Comparison of ENCODE assay signal across 17 cellular contexts in genomic region chr3:14565791-14566588, GRCh38. TPM values are rescaled to one million over a fixed set of nuclear protein-coding genes. Genes with fewer than 3 reads are reported as not detected.
DNase-seq lines count a peak whose midpoint lies in the region; ATAC-seq, FAIRE-seq and TF ChIP-seq lines count a peak whose summit lies in the region.
"Had no signal": no experiment of that assay in that cellular context is flagged by ENCODE, and none has a peak within 500 bp of the region (broad histone marks: within the 10 kb centered on the region; RNA-seq: fewer than 3 reads in every experiment).

No MANE protein-coding gene starts in this region.

- H3K9me3 Mint-ChIP-seq in activated naive CD4-positive, alpha-beta T cell treated with anti-CD3 and anti-CD28 coated beads, Interleukin-2, amount 50 U/mL, for 72 hours, result no peaks in the 10 kb centered on the region
- H3K9me3 Mint-ChIP-seq: activated T-cell treated with anti-CD3 and anti-CD28 coated beads, Interleukin-2, amount 50 U/mL, for 24 hours; T-helper 1 cell treated with Interleukin-12 subunit alpha and Interleukin-12 subunit beta and Interleukin-4 antibody, amounts not matched to agents 30 μg/mL and 1 μg/mL, for 36 hours had no signal

- no peak overlapping the region for H3K4me2 ChIP-seq in mesendoderm (ENCODE audit: low read length)

- no peak for TF ChIP-seq CTCF in fibroblast of villous mesenchyme (IDR thresholded peaks at IDR 0.05; ENCODE audit: insufficient read depth, low read depth, low read length)

- no peaks in the 10 kb centered on the region for H3K4me1 ChIP-seq in mesendoderm (ENCODE audit: control insufficient read depth, low read depth, low read length)
- H3K4me1 ChIP-seq: left ventricle myocardium inferior, transverse colon had no signal

- no peak overlapping the region for H3K18ac ChIP-seq in mesendoderm (ENCODE audit: low read length)

- no peak overlapping the region for H4K5ac ChIP-seq in mesendoderm (ENCODE audit: low read length)

- no CpG with 5 or more reads among the region's 13 CpGs for WGBS in mesendoderm (ENCODE audit: extremely low coverage, insufficient coverage, low lambda C conversion rate)

- no peak overlapping the region for H3K56ac ChIP-seq in mesendoderm (ENCODE audit: low read length)

- peak in 1 of 2 donors; percentile 78 for ATAC-seq in activated naive CD4-positive, alpha-beta T cell treated with anti-CD3 and anti-CD28 coated beads, Interleukin-2, amount 50 U/mL, for 72 hours
- ATAC-seq in SK-N-SH treated with all-trans-retinoic acid at 6 μM for 48 hours, result peak; percentile 32

- peak overlapping the region; percentile 28 to 55 for H3K27ac Mint-ChIP-seq in activated naive CD4-positive, alpha-beta T cell treated with anti-CD3 and anti-CD28 coated beads, Interleukin-2, amount 50 U/mL, for 72 hours
- H3K27ac Mint-ChIP-seq: activated T-cell treated with anti-CD3 and anti-CD28 coated beads, Interleukin-2, amount 50 U/mL, for 24 hours; T-helper 1 cell treated with Interleukin-12 subunit alpha and Interleukin-12 subunit beta and Interleukin-4 antibody, amounts not matched to agents 30 μg/mL and 1 μg/mL, for 36 hours had no signal

- no peaks in the 10 kb centered on the region for H3K27me3 ChIP-seq in mesendoderm (ENCODE audit: insufficient read depth, low read length, poor library complexity)
- H3K27me3 ChIP-seq: MG63, transverse colon had no signal

- no peak overlapping the region for H3K4ac ChIP-seq in mesendoderm (ENCODE audit: low read depth, low read length)

- no peak overlapping the region for H2AK5ac ChIP-seq in mesendoderm (ENCODE audit: low read length)

- H3K4me3 ChIP-seq in fibroblast of villous mesenchyme (ENCODE audit: low read depth, low read length), result no peak overlapping the region
- H3K4me3 ChIP-seq in mesendoderm (ENCODE audit: low read length), result no peak overlapping the region
- H3K4me3 ChIP-seq: left ventricle myocardium inferior, MG63, transverse colon had no signal

- no peaks in the 10 kb centered on the region for H3K36me3 Mint-ChIP-seq in activated naive CD4-positive, alpha-beta T cell treated with anti-CD3 and anti-CD28 coated beads, Interleukin-2, amount 50 U/mL, for 72 hours

- H2BK120ac ChIP-seq in mesendoderm (ENCODE audit: low read depth, low read length), result no peak overlapping the region

- H3K79me1 ChIP-seq in mesendoderm (ENCODE audit: low read length), result no peaks in the 10 kb centered on the region

- peak; percentile 48 for FAIRE-seq in urothelium cell line (lab: Jason Lieb, UNC)
- FAIRE-seq: A204.1 had no signal

- peak in 1 of 2 donors; percentile 60 for DNase-seq in activated naive CD4-positive, alpha-beta T cell treated with anti-CD3 and anti-CD28 coated beads, Interleukin-2, amount 50 U/mL, for 72 hours (ENCODE audit: low spot score in 2 of 2)
- DNase-seq in activated naive CD4-positive, alpha-beta T cell treated with anti-CD3 and anti-CD28 coated beads, Interleukin-2, amount 50 U/mL, for 16 hours, result no peak
- DNase-seq in fibroblast of villous mesenchyme (ENCODE audit: low read depth) (peak; percentile 6), urothelium cell line (ENCODE audit: low spot score) (peak; percentile 75), T1000 (lab: John Stamatoyannopoulos, UW) (no peak), nucleus accumbens (lab: John Stamatoyannopoulos, UW) (no peak), mesendoderm (no peak)
- DNase-seq: activated T-cell treated with anti-CD3 and anti-CD28 coated beads, Interleukin-2, amount 50 U/mL, for 24 hours; DMS79; left ventricle myocardium inferior; MG63; NCI-H526 treated with DMSO at 0.1 percent for 48 hours; transverse colon had no signal

- no peak overlapping the region for H3K9ac ChIP-seq in mesendoderm (ENCODE audit: low read length)

- H3K36me3 ChIP-seq in mesendoderm (ENCODE audit: control insufficient read depth, insufficient read depth, low read length), result no peaks in the 10 kb centered on the region
- H3K36me3 ChIP-seq: left ventricle myocardium inferior, MG63, transverse colon had no signal

- no peak overlapping the region for H4K8ac ChIP-seq in mesendoderm (ENCODE audit: low read depth, low read length)

- no peak overlapping the region for H3K23ac ChIP-seq in mesendoderm (ENCODE audit: low read length)

- H3K27ac ChIP-seq in mesendoderm (ENCODE audit: low read depth, low read length), result no peak overlapping the region
- H3K27ac ChIP-seq: left ventricle myocardium inferior, transverse colon had no signal

- H2BK15ac ChIP-seq in mesendoderm (replicated peaks; ENCODE audit: low read depth), result no peak overlapping the region

- H2BK5ac ChIP-seq in mesendoderm (ENCODE audit: low read length), result no peak overlapping the region

- no peaks in the 10 kb centered on the region for H3K79me2 ChIP-seq in mesendoderm (ENCODE audit: control insufficient read depth, insufficient read depth, low read length)

TF ChIP-seq in SK-N-SH treated with all-trans-retinoic acid at 6 μM for 48 hours, 23 proteins besides CTCF, POLR2A, EP300 and RAD21 (continues in another document):
- TF ChIP-seq SNAI2 (CRISPR knock-in tag; IDR thresholded peaks at IDR 0.05) (no peak), ZNF565 (CRISPR knock-in tag; conservative IDR thresholded peaks at IDR 0.05; ENCODE audit: low read depth) (no peak), CSRNP3 (CRISPR knock-in tag; IDR thresholded peaks at IDR 0.05) (no peak), ARNTL (CRISPR knock-in tag; IDR thresholded peaks at IDR 0.05; ENCODE audit: borderline replicate concordance, low read depth) (no peak), ESRRG (CRISPR knock-in tag; IDR thresholded peaks at IDR 0.05) (no peak), ZFP3 (CRISPR knock-in tag; IDR thresholded peaks at IDR 0.05) (no peak), ZC3H10 (CRISPR knock-in tag; IDR thresholded peaks at IDR 0.05) (no peak), CSDC2 (CRISPR knock-in tag; IDR thresholded peaks at IDR 0.05) (no peak), PATZ1 (CRISPR knock-in tag; IDR thresholded peaks at IDR 0.05; ENCODE audit: borderline replicate concordance) (no peak), POU6F1 (CRISPR knock-in tag; IDR thresholded peaks at IDR 0.05; ENCODE audit: borderline replicate concordance, low read depth) (no peak), TOX (CRISPR knock-in tag; IDR thresholded peaks at IDR 0.05; ENCODE audit: borderline replicate concordance) (no peak), PPARA (CRISPR knock-in tag; IDR thresholded peaks at IDR 0.05; ENCODE audit: borderline replicate concordance) (no peak), ISL1 (CRISPR knock-in tag; IDR thresholded peaks at IDR 0.05) (no peak), ZNF8 (CRISPR knock-in tag; IDR thresholded peaks at IDR 0.05) (no peak)

RNA-seq across cellular contexts. Expression of gene GRIP2, which starts 25.8 kb away (rescaled TPM):
- total RNA-seq in activated naive CD4-positive, alpha-beta T cell treated with anti-CD3 and anti-CD28 coated beads, Interleukin-2, amount 50 U/mL, for 72 hours, result not detected
- 0.64 and 1.7 TPM in 2 replicates for total RNA-seq in fibroblast of villous mesenchyme
- 0.66 TPM for polyA plus RNA-seq in mesendoderm (2013, experiment 1 of 2)
- polyA plus RNA-seq in mesendoderm (2013, experiment 2 of 2), result 0.64 TPM
- total RNA-seq: pulmonary artery endothelial cell had no signal

Comparison
In these comparisons a context has a peak if more than half of its experiments do, and no peak if none do; other contexts are left out.
1. DNase-seq: peak in fibroblast of villous mesenchyme (single experiment) and urothelium cell line (single experiment); none in activated naive CD4-positive, alpha-beta T cell treated with anti-CD3 and anti-CD28 coated beads, Interleukin-2, amount 50 U/mL, for 16 hours (single experiment), T1000 (single experiment), nucleus accumbens (0 of 56) and mesendoderm (single experiment).